9 cellular contexts compared by ENCODE assay signal in the genomic region with DNA sequence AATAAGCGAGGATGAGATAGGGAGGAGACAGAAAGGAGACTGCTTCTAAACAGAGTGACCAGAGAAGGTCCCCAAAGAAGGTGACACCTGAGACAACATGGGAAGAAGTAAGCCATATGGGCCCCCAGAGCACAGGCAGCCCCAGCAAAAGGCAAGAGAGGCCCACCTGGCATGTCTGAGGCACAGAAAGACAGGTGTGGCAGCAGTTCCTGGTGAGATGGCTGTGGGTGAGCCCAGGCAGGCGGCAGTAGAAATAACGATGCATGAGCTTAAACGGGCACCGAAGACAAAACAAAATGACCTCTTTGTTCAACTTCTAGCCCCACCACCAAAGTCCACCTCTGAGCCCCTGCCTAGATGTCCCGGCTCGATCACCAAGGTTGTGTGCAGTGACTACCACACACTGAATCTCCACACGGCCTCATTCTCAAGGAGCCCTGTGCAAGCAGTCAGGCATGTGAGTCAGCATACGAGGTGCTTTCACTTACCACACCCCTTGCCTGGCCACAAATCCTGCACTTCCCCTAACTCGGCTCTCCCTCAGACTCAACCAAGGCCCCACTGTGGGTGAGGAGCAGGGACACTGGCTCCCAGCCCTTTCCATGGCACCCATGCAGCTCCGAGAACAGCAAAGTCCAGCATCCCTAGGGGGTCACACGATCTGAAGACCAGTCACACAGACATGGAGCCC.
DNase-seq lines count a peak whose midpoint lies in the region; FAIRE-seq and TF ChIP-seq lines count a peak whose summit lies in the region.
"Had no signal": no experiment of that assay in that cellular context is flagged by ENCODE, and none has a peak within 500 bp of the region (broad histone marks: within the 10 kb centered on the region; RNA-seq: fewer than 3 reads in every experiment).

No MANE protein-coding gene starts in this region.

- H3K36me3 Mint-ChIP-seq in mesothelial cell of epicardium, result no peaks in the 10 kb centered on the region

- H3K4me1 ChIP-seq in smooth muscle cell (ENCODE audit: low read depth), result peaks cover 22% of the 10 kb centered on the region

- H3K9me3 Mint-ChIP-seq in mesothelial cell of epicardium, result no peaks in the 10 kb centered on the region

- peaks cover 55% of the 10 kb centered on the region for H3K79me2 ChIP-seq in smooth muscle cell (ENCODE audit: low read depth)

- H3K27me3 Mint-ChIP-seq in mesothelial cell of epicardium (ENCODE audit: low read depth), result no peaks in the 10 kb centered on the region

- FAIRE-seq in GM12892 (lab: Jason Lieb, UNC), result peak; percentile 89

- H3F3A ChIP-seq in smooth muscle cell (ENCODE audit: low read depth), result peaks cover 8% of the 10 kb centered on the region

- whole genome bisulfite sequencing in smooth muscle cell (ENCODE audit: low lambda C conversion rate), result 52% methylated on average over 12 of the region's 12 CpGs

- peaks cover 60% of the 10 kb centered on the region for H4K20me1 ChIP-seq in smooth muscle cell (ENCODE audit: low read depth)

- peaks cover 49% of the 10 kb centered on the region for H3K4me1 Mint-ChIP-seq in mesothelial cell of epicardium

- peak overlapping the region; percentile 48 for H3K9ac ChIP-seq in smooth muscle cell (ENCODE audit: low read depth)

- no peaks in the 10 kb centered on the region for H3K27me3 ChIP-seq in smooth muscle cell (ENCODE audit: low read depth)

- intact Hi-C loops in cardiac septum (cut with DNase I), result no loop called here

- H2AFZ ChIP-seq in smooth muscle cell (ENCODE audit: low read depth), result no peak overlapping the region

- peak overlapping the region; percentile 41 for H3K27ac ChIP-seq in smooth muscle cell (ENCODE audit: low read depth)
- H3K27ac ChIP-seq: SK-N-MC had no signal

- H3K4me3 ChIP-seq in smooth muscle cell, result no peak overlapping the region
- H3K4me3 ChIP-seq: SK-N-MC had no signal

- H3K27ac Mint-ChIP-seq in mesothelial cell of epicardium, result no peak overlapping the region

- H3K4me3 Mint-ChIP-seq in mesothelial cell of epicardium, result no peak overlapping the region

- DNase-seq in GM12892 (ENCODE audit: insufficient read length) (no peak), M059J (ENCODE audit: low read depth) (peak; percentile 88), cardiac septum (ENCODE audit: low spot score) (peak; percentile 89), smooth muscle cell (lab: John Stamatoyannopoulos, UW; ENCODE audit: unreplicated experiment) (no peak), NCI-H1105 (lab: John Stamatoyannopoulos, UW) (no peak), mesothelial cell of epicardium (ENCODE audit: low spot score in 2 of 2, unreplicated experiment in 2 of 2) (no peak)
- peak; percentile 49 to 59 for DNase-seq in activated T-cell treated with anti-CD3 and anti-CD28 coated beads, Interleukin-2, amount 50 U/mL, for 48 hours
- DNase-seq in effector CD8-positive, alpha-beta T cell (lab: John Stamatoyannopoulos, UW), result no peak

- peak overlapping the region; percentile 80 for H3K4me2 ChIP-seq in smooth muscle cell

- no peaks in the 10 kb centered on the region for H3K36me3 ChIP-seq in smooth muscle cell (ENCODE audit: low read depth)

- TF ChIP-seq CTCF in smooth muscle cell (IDR thresholded peaks at IDR 0.05; ENCODE audit: borderline replicate concordance, insufficient read depth, poor library complexity, severe bottlenecking), result no peak
- no peak for TF ChIP-seq CTCF in mesothelial cell of epicardium (IDR thresholded peaks at IDR 0.05; ENCODE audit: unreplicated experiment)

- no peak for TF ChIP-seq POLR2A in GM12892 (IDR thresholded peaks at IDR 0.05; ENCODE audit: low read depth, low read length)

- H3K9me3 ChIP-seq in smooth muscle cell (replicated peaks; ENCODE audit: low read depth), result no peaks in the 10 kb centered on the region

Comparison
In these comparisons a context has a peak if more than half of its experiments do, and no peak if none do; other contexts are left out.
1. DNase-seq: peak in M059J (single experiment), activated T-cell treated with anti-CD3 and anti-CD28 coated beads, Interleukin-2, amount 50 U/mL, for 48 hours (2 of 2) and cardiac septum (single experiment); none in GM12892 (single experiment), smooth muscle cell (single experiment), effector CD8-positive, alpha-beta T cell (single experiment), NCI-H1105 (single experiment) and mesothelial cell of epicardium (0 of 2).